In the genomic region with DNA sequence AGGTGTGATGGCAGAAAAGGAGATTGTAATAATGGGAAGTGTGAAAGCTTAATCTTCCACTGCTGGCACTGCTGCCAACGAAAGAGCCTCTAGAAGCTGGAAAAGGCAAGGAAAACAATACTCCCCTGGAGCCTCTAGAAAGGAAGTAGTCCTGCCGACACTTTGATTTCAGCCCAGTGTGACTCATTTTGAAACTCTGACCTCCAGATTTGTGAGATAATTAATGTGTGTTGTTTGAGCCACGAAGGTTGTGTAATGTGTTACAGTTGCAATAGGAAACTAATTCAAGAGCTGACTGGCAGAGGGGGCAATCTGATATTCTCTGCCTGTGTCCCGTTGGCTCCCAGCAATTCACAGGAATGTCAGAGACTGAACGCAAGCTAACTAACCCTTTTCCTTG, we compare ENCODE assay signal across 12 cellular contexts.
DNase-seq lines count a peak whose midpoint lies in the region; ATAC-seq and TF ChIP-seq lines count a peak whose summit lies in the region.
"Had no signal": no experiment of that assay in that cellular context is flagged by ENCODE, and none has a peak within 500 bp of the region (broad histone marks: within the 10 kb centered on the region; RNA-seq: fewer than 3 reads in every experiment).

No MANE protein-coding gene starts in this region.

- no peaks in the 10 kb centered on the region for H3K36me3 ChIP-seq in neuronal stem cell (replicated peaks in 1 of 2; ENCODE audit: control insufficient read depth in 2 of 2, insufficient read depth in 2 of 2, low read length in 2 of 2)
- H3K36me3 ChIP-seq in BE2C = no peaks in the 10 kb centered on the region
- H3K36me3 ChIP-seq: esophagus muscularis mucosa had no signal

- no peak overlapping the region for H4K91ac ChIP-seq in neuronal stem cell (ENCODE audit: low read depth, low read length, poor library complexity)

- no peak overlapping the region for H3K18ac ChIP-seq in neuronal stem cell (ENCODE audit: low read length)

- no peak overlapping the region for H3K9ac ChIP-seq in neuronal stem cell (ENCODE audit: low read depth, low read length, poor library complexity)

- H3K27ac ChIP-seq in neuronal stem cell (replicated peaks; ENCODE audit: low read length) = no peak overlapping the region
- H3K27ac ChIP-seq: esophagus muscularis mucosa had no signal

- no peaks in the 10 kb centered on the region for H3K4me1 ChIP-seq in neuronal stem cell (ENCODE audit: control insufficient read depth in 2 of 2, insufficient read depth in 1 of 2, low read depth in 1 of 2, low read length in 2 of 2)
- no peaks in the 10 kb centered on the region for H3K4me1 ChIP-seq in BE2C
- H3K4me1 ChIP-seq: esophagus muscularis mucosa had no signal

- H3K9me3 Mint-ChIP-seq in effector memory CD8-positive, alpha-beta T cell = no peaks in the 10 kb centered on the region
- H3K9me3 Mint-ChIP-seq: stimulated activated memory B cell treated with anti-CD40 and anti-IgM and Interleukin-4, amounts not matched to agents 10 μg/mL and 1 μg/mL and 100 μg/mL, for 72 hours had no signal

- DNase-seq in GM12865 (ENCODE audit: low read depth) (peak; percentile 19), NCI-H226 (peak; percentile 74), choroid plexus epithelial cell (ENCODE audit: low read depth) (peak; percentile 84), neuronal stem cell (ENCODE audit: low spot score) (no peak), NCI-H82 treated with DMSO at 0.1 percent for 48 hours (lab: John Stamatoyannopoulos, UW; ENCODE audit: unreplicated experiment) (no peak), BE2C (no peak)
- DNase-seq in effector memory CD8-positive, alpha-beta T cell = no peak
- DNase-seq: DMS 273 treated with DMSO at 0.1 percent for 48 hours, NCI-H2029 treated with DMSO at 0.1 percent for 48 hours had no signal

- no peak overlapping the region for H3K4me2 ChIP-seq in neuronal stem cell (ENCODE audit: insufficient read depth, low read length, poor library complexity, severe bottlenecking)

- H3K9me3 ChIP-seq in neuronal stem cell (replicated peaks in 1 of 2; ENCODE audit: control insufficient read depth in 2 of 2, insufficient read depth in 1 of 2, low read depth in 1 of 2, low read length in 2 of 2) = no peaks in the 10 kb centered on the region
- no peaks in the 10 kb centered on the region for H3K9me3 ChIP-seq in BE2C
- H3K9me3 ChIP-seq: esophagus muscularis mucosa had no signal

- no peak overlapping the region for H4K8ac ChIP-seq in neuronal stem cell (ENCODE audit: low read depth, low read length)

- no peak overlapping the region for H3K4me3 Mint-ChIP-seq in effector memory CD8-positive, alpha-beta T cell
- H3K4me3 Mint-ChIP-seq: stimulated activated memory B cell treated with anti-CD40 and anti-IgM and Interleukin-4, amounts not matched to agents 10 μg/mL and 1 μg/mL and 100 μg/mL, for 72 hours had no signal

- no peak overlapping the region for H3K27ac Mint-ChIP-seq in effector memory CD8-positive, alpha-beta T cell
- H3K27ac Mint-ChIP-seq: stimulated activated memory B cell treated with anti-CD40 and anti-IgM and Interleukin-4, amounts not matched to agents 10 μg/mL and 1 μg/mL and 100 μg/mL, for 72 hours had no signal

- no peak overlapping the region for H2BK120ac ChIP-seq in neuronal stem cell (ENCODE audit: low read depth, low read length)

- H2BK15ac ChIP-seq in neuronal stem cell (ENCODE audit: low read length) = no peak overlapping the region

- H3K36me3 Mint-ChIP-seq in effector memory CD8-positive, alpha-beta T cell (ENCODE audit: insufficient read depth) = no peaks in the 10 kb centered on the region
- H3K36me3 Mint-ChIP-seq: stimulated activated memory B cell treated with anti-CD40 and anti-IgM and Interleukin-4, amounts not matched to agents 10 μg/mL and 1 μg/mL and 100 μg/mL, for 72 hours had no signal

- H2BK12ac ChIP-seq in neuronal stem cell (ENCODE audit: low read length) = no peak overlapping the region

- H2AK5ac ChIP-seq in neuronal stem cell (ENCODE audit: low read depth, low read length) = no peak overlapping the region

- H3K14ac ChIP-seq in neuronal stem cell (ENCODE audit: low read length) = no peak overlapping the region

- H3K23ac ChIP-seq in neuronal stem cell (ENCODE audit: low read depth, low read length, poor library complexity) = no peak overlapping the region

- TF ChIP-seq CTCF in GM12865 (IDR thresholded peaks at IDR 0.05; ENCODE audit: insufficient read depth, low read depth, low read length, missing control alignments) = no peak
- TF ChIP-seq CTCF in choroid plexus epithelial cell (conservative IDR thresholded peaks at IDR 0.05; ENCODE audit: low read depth, low read length) = no peak
- TF ChIP-seq CTCF in BE2C (IDR thresholded peaks at IDR 0.05; ENCODE audit: low read depth, low read length) = no peak

- H2BK5ac ChIP-seq in neuronal stem cell (ENCODE audit: low read length) = no peak overlapping the region

- no peaks in the 10 kb centered on the region for H3K4me1 Mint-ChIP-seq in effector memory CD8-positive, alpha-beta T cell (ENCODE audit: low read depth in 2 of 2)
- H3K4me1 Mint-ChIP-seq: stimulated activated memory B cell treated with anti-CD40 and anti-IgM and Interleukin-4, amounts not matched to agents 10 μg/mL and 1 μg/mL and 100 μg/mL, for 72 hours had no signal

- WGBS in neuronal stem cell (ENCODE audit: extremely low coverage in 2 of 2, insufficient read length in 2 of 2, insufficient replicate concordance in 1 of 2), 2 donors = no CpG with 5 or more reads among the region's 5 CpGs

- no peaks in the 10 kb centered on the region for H3K79me1 ChIP-seq in neuronal stem cell (ENCODE audit: low read depth, low read length)

- peaks cover 21 to 34% of the 10 kb centered on the region in 2 donors for H3K27me3 Mint-ChIP-seq in effector memory CD8-positive, alpha-beta T cell

- H2AFZ ChIP-seq in neuronal stem cell (ENCODE audit: low read length) = peak overlapping the region; percentile 43

- H3K4me3 ChIP-seq in GM12865 (ENCODE audit: low read depth, low read length) (no peak overlapping the region), choroid plexus epithelial cell (ENCODE audit: low read depth, low read length) (no peak overlapping the region), neuronal stem cell (ENCODE audit: low read length in 2 of 2) (no peak overlapping the region), BE2C (ENCODE audit: low read depth, low read length) (no peak overlapping the region)
- H3K4me3 ChIP-seq: esophagus muscularis mucosa had no signal

- H3K27me3 ChIP-seq in neuronal stem cell (ENCODE audit: control insufficient read depth in 3 of 3, insufficient read depth in 3 of 3, low read depth in 1 of 3, low read length in 3 of 3) = no peaks in the 10 kb centered on the region
- no peaks in the 10 kb centered on the region for H3K27me3 ChIP-seq in BE2C
- H3K27me3 ChIP-seq: esophagus muscularis mucosa had no signal

- no peak overlapping the region for H3K4ac ChIP-seq in neuronal stem cell (ENCODE audit: low read length)

- ATAC-seq in HG03520 (IDR thresholded peaks at IDR 0.05; ENCODE audit: unreplicated experiment) = no peak
- no peak for ATAC-seq in effector memory CD8-positive, alpha-beta T cell (replicated peaks)
- ATAC-seq: stimulated activated memory B cell treated with anti-CD40 and anti-IgM and Interleukin-4, amounts not matched to agents 10 μg/mL and 1 μg/mL and 100 μg/mL, for 72 hours had no signal

Comparison
In these comparisons a context has a peak if more than half of its experiments do, and no peak if none do; other contexts are left out.
1. DNase-seq: peak in GM12865 (single experiment), NCI-H226 (single experiment) and choroid plexus epithelial cell (single experiment); none in neuronal stem cell (single experiment), NCI-H82 treated with DMSO at 0.1 percent for 48 hours (single experiment), effector memory CD8-positive, alpha-beta T cell (0 of 3) and BE2C (single experiment).